ENCODE assay signal across 1 cellular context in the genomic region with DNA sequence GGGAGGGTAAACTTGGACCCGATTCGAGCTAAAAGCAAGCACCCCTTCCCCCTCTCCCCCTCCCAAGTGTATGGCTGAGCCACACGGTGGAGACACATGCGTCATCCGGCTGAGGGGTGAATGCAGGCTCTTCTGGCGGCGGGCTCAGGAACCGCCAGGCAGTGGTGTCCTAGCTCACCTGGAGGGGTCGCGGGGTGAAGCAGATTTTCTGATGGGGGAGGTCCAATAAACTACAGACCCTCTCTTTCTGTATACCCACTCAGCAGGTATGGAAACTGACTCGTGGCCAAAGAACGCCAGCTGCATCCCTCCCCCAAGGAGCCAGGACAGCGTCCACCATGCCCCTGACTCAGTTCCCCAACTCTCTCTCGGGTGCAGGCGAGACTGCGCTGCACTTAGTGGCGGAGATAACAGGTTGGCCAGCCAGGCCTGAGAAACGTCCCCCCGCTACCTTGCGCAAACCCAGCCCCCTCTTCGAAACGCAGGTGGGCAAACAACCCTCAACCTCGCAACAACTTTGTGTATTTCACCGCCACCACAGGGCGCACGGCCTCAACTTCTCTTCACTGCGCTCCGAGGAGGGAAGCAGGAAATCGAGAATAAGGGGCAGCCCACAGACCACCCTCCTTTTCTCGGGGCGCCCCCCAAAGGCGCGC.
A peak's percentile ranks its signal among the peaks of the same experiment; 100 is the strongest.
TF ChIP-seq lines count a peak whose summit lies in the region.

No MANE protein-coding gene starts in this region.

TF ChIP-seq in HepG2, 621 proteins besides CTCF, POLR2A, EP300 and RAD21 (continued from another document and continues in another):
- TF ChIP-seq, protein P1, sequence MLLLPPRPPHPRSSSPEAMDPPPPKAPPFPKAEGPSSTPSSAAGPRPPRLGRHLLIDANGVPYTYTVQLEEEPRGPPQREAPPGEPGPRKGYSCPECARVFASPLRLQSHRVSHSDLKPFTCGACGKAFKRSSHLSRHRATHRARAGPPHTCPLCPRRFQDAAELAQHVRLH (CRISPR knock-in tag; IDR thresholded peaks at IDR 0.05; ENCODE audit: borderline replicate concordance, low read depth) = no peak
- TF ChIP-seq, protein P2, sequence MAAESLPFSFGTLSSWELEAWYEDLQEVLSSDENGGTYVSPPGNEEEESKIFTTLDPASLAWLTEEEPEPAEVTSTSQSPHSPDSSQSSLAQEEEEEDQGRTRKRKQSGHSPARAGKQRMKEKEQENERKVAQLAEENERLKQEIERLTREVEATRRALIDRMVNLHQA (CRISPR knock-in tag; IDR thresholded peaks at IDR 0.05) = no peak
- TF ChIP-seq ZNF570 (CRISPR knock-in tag; IDR thresholded peaks at IDR 0.05; ENCODE audit: borderline replicate concordance) = no peak
- TF ChIP-seq NR2F1 (CRISPR knock-in tag; IDR thresholded peaks at IDR 0.05) = 0 out of 4 replicates have a peak, but pooled peaks of 1 of the 2 experiments have one; percentile 6
- TF ChIP-seq REXO4 (CRISPR knock-in tag; IDR thresholded peaks at IDR 0.05; ENCODE audit: borderline replicate concordance) = no peak
- TF ChIP-seq, protein P3, sequence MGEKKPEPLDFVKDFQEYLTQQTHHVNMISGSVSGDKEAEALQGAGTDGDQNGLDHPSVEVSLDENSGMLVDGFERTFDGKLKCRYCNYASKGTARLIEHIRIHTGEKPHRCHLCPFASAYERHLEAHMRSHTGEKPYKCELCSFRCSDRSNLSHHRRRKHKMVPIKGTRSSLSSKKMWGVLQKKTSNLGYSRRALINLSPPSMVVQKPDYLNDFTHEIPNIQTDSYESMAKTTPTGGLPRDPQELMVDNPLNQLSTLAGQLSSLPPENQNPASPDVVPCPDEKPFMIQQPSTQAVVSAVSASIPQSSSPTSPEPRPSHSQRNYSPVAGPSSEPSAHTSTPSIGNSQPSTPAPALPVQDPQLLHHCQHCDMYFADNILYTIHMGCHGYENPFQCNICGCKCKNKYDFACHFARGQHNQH (CRISPR knock-in tag; IDR thresholded peaks at IDR 0.05) = 0 out of 2 replicates have a peak, but pooled peaks have one; percentile 17
- no peak for TF ChIP-seq EEA1 (CRISPR knock-in tag; IDR thresholded peaks at IDR 0.05; ENCODE audit: borderline replicate concordance)
- TF ChIP-seq NR3C1 (CRISPR knock-in tag; IDR thresholded peaks at IDR 0.05) = no peak
- TF ChIP-seq, protein P4, sequence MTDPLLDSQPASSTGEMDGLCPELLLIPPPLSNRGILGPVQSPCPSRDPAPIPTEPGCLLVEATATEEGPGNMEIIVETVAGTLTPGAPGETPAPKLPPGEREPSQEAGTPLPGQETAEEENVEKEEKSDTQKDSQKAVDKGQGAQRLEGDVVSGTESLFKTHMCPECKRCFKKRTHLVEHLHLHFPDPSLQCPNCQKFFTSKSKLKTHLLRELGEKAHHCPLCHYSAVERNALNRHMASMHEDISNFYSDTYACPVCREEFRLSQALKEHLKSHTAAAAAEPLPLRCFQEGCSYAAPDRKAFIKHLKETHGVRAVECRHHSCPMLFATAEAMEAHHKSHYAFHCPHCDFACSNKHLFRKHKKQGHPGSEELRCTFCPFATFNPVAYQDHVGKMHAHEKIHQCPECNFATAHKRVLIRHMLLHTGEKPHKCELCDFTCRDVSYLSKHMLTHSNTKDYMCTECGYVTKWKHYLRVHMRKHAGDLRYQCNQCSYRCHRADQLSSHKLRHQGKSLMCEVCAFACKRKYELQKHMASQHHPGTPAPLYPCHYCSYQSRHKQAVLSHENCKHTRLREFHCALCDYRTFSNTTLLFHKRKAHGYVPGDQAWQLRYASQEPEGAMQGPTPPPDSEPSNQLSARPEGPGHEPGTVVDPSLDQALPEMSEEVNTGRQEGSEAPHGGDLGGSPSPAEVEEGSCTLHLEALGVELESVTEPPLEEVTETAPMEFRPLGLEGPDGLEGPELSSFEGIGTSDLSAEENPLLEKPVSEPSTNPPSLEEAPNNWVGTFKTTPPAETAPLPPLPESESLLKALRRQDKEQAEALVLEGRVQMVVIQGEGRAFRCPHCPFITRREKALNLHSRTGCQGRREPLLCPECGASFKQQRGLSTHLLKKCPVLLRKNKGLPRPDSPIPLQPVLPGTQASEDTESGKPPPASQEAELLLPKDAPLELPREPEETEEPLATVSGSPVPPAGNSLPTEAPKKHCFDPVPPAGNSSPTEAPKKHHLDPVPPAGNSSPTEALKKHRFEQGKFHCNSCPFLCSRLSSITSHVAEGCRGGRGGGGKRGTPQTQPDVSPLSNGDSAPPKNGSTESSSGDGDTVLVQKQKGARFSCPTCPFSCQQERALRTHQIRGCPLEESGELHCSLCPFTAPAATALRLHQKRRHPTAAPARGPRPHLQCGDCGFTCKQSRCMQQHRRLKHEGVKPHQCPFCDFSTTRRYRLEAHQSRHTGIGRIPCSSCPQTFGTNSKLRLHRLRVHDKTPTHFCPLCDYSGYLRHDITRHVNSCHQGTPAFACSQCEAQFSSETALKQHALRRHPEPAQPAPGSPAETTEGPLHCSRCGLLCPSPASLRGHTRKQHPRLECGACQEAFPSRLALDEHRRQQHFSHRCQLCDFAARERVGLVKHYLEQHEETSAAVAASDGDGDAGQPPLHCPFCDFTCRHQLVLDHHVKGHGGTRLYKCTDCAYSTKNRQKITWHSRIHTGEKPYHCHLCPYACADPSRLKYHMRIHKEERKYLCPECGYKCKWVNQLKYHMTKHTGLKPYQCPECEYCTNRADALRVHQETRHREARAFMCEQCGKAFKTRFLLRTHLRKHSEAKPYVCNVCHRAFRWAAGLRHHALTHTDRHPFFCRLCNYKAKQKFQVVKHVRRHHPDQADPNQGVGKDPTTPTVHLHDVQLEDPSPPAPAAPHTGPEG (CRISPR knock-in tag; IDR thresholded peaks at IDR 0.05) = 0 out of 2 replicates have a peak, but pooled peaks have one; percentile 31
- TF ChIP-seq, protein P5, sequence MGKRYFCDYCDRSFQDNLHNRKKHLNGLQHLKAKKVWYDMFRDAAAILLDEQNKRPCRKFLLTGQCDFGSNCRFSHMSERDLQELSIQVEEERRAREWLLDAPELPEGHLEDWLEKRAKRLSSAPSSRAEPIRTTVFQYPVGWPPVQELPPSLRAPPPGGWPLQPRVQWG (CRISPR knock-in tag; IDR thresholded peaks at IDR 0.05; ENCODE audit: borderline replicate concordance, low read depth) = no peak
- TF ChIP-seq, protein P6, sequence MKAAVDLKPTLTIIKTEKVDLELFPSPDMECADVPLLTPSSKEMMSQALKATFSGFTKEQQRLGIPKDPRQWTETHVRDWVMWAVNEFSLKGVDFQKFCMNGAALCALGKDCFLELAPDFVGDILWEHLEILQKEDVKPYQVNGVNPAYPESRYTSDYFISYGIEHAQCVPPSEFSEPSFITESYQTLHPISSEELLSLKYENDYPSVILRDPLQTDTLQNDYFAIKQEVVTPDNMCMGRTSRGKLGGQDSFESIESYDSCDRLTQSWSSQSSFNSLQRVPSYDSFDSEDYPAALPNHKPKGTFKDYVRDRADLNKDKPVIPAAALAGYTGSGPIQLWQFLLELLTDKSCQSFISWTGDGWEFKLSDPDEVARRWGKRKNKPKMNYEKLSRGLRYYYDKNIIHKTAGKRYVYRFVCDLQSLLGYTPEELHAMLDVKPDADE (CRISPR knock-in tag; IDR thresholded peaks at IDR 0.05) = no peak
- no peak for TF ChIP-seq MIXL1 (CRISPR knock-in tag; IDR thresholded peaks at IDR 0.05)
- no peak for TF ChIP-seq ONECUT2 (CRISPR knock-in tag; IDR thresholded peaks at IDR 0.05)
- TF ChIP-seq RARA (CRISPR knock-in tag; IDR thresholded peaks at IDR 0.05) = 0 out of 2 replicates have a peak, but pooled peaks have one; percentile 6
- no peak for TF ChIP-seq ZFP36 (IDR thresholded peaks at IDR 0.05; ENCODE audit: borderline replicate concordance, low read depth, low read length, partially characterized antibody)
- no peak for TF ChIP-seq SAFB2 (CRISPR knock-in tag; IDR thresholded peaks at IDR 0.05; ENCODE audit: borderline replicate concordance, low read depth)
- TF ChIP-seq, protein P7, sequence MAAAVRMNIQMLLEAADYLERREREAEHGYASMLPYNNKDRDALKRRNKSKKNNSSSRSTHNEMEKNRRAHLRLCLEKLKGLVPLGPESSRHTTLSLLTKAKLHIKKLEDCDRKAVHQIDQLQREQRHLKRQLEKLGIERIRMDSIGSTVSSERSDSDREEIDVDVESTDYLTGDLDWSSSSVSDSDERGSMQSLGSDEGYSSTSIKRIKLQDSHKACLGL (CRISPR knock-in tag; IDR thresholded peaks at IDR 0.05) = 0 out of 2 replicates have a peak, but pooled peaks have one; percentile 6
- TF ChIP-seq, protein P8, sequence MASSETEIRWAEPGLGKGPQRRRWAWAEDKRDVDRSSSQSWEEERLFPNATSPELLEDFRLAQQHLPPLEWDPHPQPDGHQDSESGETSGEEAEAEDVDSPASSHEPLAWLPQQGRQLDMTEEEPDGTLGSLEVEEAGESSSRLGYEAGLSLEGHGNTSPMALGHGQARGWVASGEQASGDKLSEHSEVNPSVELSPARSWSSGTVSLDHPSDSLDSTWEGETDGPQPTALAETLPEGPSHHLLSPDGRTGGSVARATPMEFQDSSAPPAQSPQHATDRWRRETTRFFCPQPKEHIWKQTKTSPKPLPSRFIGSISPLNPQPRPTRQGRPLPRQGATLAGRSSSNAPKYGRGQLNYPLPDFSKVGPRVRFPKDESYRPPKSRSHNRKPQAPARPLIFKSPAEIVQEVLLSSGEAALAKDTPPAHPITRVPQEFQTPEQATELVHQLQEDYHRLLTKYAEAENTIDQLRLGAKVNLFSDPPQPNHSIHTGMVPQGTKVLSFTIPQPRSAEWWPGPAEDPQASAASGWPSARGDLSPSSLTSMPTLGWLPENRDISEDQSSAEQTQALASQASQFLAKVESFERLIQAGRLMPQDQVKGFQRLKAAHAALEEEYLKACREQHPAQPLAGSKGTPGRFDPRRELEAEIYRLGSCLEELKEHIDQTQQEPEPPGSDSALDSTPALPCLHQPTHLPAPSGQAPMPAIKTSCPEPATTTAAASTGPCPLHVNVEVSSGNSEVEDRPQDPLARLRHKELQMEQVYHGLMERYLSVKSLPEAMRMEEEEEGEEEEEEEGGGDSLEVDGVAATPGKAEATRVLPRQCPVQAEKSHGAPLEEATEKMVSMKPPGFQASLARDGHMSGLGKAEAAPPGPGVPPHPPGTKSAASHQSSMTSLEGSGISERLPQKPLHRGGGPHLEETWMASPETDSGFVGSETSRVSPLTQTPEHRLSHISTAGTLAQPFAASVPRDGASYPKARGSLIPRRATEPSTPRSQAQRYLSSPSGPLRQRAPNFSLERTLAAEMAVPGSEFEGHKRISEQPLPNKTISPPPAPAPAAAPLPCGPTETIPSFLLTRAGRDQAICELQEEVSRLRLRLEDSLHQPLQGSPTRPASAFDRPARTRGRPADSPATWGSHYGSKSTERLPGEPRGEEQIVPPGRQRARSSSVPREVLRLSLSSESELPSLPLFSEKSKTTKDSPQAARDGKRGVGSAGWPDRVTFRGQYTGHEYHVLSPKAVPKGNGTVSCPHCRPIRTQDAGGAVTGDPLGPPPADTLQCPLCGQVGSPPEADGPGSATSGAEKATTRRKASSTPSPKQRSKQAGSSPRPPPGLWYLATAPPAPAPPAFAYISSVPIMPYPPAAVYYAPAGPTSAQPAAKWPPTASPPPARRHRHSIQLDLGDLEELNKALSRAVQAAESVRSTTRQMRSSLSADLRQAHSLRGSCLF (CRISPR knock-in tag; IDR thresholded peaks at IDR 0.05; ENCODE audit: borderline replicate concordance) = no peak
- TF ChIP-seq NFE2L2 (IDR thresholded peaks at IDR 0.05; ENCODE audit: low read length) = no peak
- 0 out of 2 replicates have a peak, but pooled peaks have one; percentile 27 for TF ChIP-seq ZNF333 (CRISPR knock-in tag; IDR thresholded peaks at IDR 0.05; ENCODE audit: borderline replicate concordance)
- no peak for TF ChIP-seq SPEN (CRISPR knock-in tag; IDR thresholded peaks at IDR 0.05; ENCODE audit: low read depth)
- no peak for TF ChIP-seq LCORL (IDR thresholded peaks at IDR 0.05)
- no peak for TF ChIP-seq LCORL (CRISPR knock-in tag; IDR thresholded peaks at IDR 0.05)
- no peak for TF ChIP-seq PITX1 (CRISPR knock-in tag; IDR thresholded peaks at IDR 0.05)
- no peak for TF ChIP-seq SMAD9 (CRISPR knock-in tag; IDR thresholded peaks at IDR 0.05)
- TF ChIP-seq, protein P9, sequence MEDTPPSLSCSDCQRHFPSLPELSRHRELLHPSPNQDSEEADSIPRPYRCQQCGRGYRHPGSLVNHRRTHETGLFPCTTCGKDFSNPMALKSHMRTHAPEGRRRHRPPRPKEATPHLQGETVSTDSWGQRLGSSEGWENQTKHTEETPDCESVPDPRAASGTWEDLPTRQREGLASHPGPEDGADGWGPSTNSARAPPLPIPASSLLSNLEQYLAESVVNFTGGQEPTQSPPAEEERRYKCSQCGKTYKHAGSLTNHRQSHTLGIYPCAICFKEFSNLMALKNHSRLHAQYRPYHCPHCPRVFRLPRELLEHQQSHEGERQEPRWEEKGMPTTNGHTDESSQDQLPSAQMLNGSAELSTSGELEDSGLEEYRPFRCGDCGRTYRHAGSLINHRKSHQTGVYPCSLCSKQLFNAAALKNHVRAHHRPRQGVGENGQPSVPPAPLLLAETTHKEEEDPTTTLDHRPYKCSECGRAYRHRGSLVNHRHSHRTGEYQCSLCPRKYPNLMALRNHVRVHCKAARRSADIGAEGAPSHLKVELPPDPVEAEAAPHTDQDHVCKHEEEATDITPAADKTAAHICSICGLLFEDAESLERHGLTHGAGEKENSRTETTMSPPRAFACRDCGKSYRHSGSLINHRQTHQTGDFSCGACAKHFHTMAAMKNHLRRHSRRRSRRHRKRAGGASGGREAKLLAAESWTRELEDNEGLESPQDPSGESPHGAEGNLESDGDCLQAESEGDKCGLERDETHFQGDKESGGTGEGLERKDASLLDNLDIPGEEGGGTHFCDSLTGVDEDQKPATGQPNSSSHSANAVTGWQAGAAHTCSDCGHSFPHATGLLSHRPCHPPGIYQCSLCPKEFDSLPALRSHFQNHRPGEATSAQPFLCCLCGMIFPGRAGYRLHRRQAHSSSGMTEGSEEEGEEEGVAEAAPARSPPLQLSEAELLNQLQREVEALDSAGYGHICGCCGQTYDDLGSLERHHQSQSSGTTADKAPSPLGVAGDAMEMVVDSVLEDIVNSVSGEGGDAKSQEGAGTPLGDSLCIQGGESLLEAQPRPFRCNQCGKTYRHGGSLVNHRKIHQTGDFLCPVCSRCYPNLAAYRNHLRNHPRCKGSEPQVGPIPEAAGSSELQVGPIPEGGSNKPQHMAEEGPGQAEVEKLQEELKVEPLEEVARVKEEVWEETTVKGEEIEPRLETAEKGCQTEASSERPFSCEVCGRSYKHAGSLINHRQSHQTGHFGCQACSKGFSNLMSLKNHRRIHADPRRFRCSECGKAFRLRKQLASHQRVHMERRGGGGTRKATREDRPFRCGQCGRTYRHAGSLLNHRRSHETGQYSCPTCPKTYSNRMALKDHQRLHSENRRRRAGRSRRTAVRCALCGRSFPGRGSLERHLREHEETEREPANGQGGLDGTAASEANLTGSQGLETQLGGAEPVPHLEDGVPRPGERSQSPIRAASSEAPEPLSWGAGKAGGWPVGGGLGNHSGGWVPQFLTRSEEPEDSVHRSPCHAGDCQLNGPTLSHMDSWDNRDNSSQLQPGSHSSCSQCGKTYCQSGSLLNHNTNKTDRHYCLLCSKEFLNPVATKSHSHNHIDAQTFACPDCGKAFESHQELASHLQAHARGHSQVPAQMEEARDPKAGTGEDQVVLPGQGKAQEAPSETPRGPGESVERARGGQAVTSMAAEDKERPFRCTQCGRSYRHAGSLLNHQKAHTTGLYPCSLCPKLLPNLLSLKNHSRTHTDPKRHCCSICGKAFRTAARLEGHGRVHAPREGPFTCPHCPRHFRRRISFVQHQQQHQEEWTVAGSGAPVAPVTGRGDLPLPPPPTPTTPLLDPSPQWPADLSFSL (CRISPR knock-in tag; IDR thresholded peaks at IDR 0.05) = no peak
- no peak for TF ChIP-seq TOE1 (CRISPR knock-in tag; IDR thresholded peaks at IDR 0.05)
- no peak for TF ChIP-seq MEIS2 (CRISPR knock-in tag; IDR thresholded peaks at IDR 0.05)
